Comparison of ENCODE assay signal across 20 cellular contexts in genomic region chr9:92483896-92484545, GRCh38. TPM values are rescaled to one million over a fixed set of nuclear protein-coding genes. Genes with fewer than 3 reads are reported as not detected.
A peak's percentile ranks its signal among the peaks of the same experiment; 100 is the strongest.
DNase-seq lines count a peak whose midpoint lies in the region; ATAC-seq and TF ChIP-seq lines count a peak whose summit lies in the region.
"Had no signal": no experiment of that assay in that cellular context is flagged by ENCODE, and none has a peak within 500 bp of the region (broad histone marks: within the 10 kb centered on the region; RNA-seq: fewer than 3 reads in every experiment).

No MANE protein-coding gene starts in this region.

- peak overlapping the region; percentile 45 for H3K4me2 ChIP-seq in fibroblast of lung (ENCODE audit: extremely low read depth, insufficient read depth, low read length)

- TF ChIP-seq CTCF in fibroblast of lung (conservative IDR thresholded peaks at IDR 0.05 in 1 of 2, IDR thresholded peaks at IDR 0.05 in 1 of 2; ENCODE audit: low read depth in 1 of 2, low read length in 2 of 2): no peak

- no peaks in the 10 kb centered on the region for H3K36me3 Mint-ChIP-seq in activated T-helper 2 cell treated with anti-CD3 and anti-CD28 coated beads, Interferon-gamma antibody, Interleukin-2, Interleukin-4, amounts not matched to agents 10 μg/mL and 5 μg/mL and 100 μg/mL, durations not matched to agents 14 hours and 24 hours and 36 hours (ENCODE audit: low read depth)
- H3K36me3 Mint-ChIP-seq: activated CD8-positive, alpha-beta memory T cell treated with anti-CD3 and anti-CD28 coated beads, Interleukin-2, amount 10 ng/mL, durations not matched to agents 7 days and 5 days had no signal

- ATAC-seq in SK-N-SH treated with all-trans-retinoic acid at 6 μM for 48 hours (peak; percentile 52), GM21360 (IDR thresholded peaks at IDR 0.05; ENCODE audit: unreplicated experiment) (no peak)
- ATAC-seq: activated CD8-positive, alpha-beta memory T cell treated with anti-CD3 and anti-CD28 coated beads, Interleukin-2, amount 10 ng/mL, durations not matched to agents 7 days and 5 days; HCT116; stimulated activated naive B cell treated with anti-CD40 and anti-IgM and Interleukin-4, amounts not matched to agents 10 μg/mL and 1 μg/mL and 100 μg/mL, for 72 hours; T-helper 17 cell had no signal

- intact Hi-C loops in activated T-helper 2 cell treated with anti-CD3 and anti-CD28 coated beads, Interferon-gamma antibody, Interleukin-2, Interleukin-4, amounts not matched to agents 10 μg/mL and 5 μg/mL and 100 μg/mL, durations not matched to agents 14 hours and 24 hours and 36 hours (cut with micrococcal nuclease): no loop called here

- H3K79me2 ChIP-seq in fibroblast of lung (ENCODE audit: control insufficient read depth, insufficient read depth, low read length): no peaks in the 10 kb centered on the region

- H3K4me1 ChIP-seq in fibroblast of lung (ENCODE audit: control insufficient read depth, extremely low read depth, insufficient read depth, low read length) (peaks cover 14% of the 10 kb centered on the region), rectal smooth muscle tissue (ENCODE audit: control insufficient read depth, insufficient read depth, low read length) (peaks cover 24% of the 10 kb centered on the region)
- H3K4me1 ChIP-seq: breast epithelium had no signal

- no peaks in the 10 kb centered on the region for H4K20me1 ChIP-seq in fibroblast of lung (ENCODE audit: control insufficient read depth, extremely low read depth, insufficient read depth, low read length)

- H3K4me1 Mint-ChIP-seq in activated T-helper 2 cell treated with anti-CD3 and anti-CD28 coated beads, Interferon-gamma antibody, Interleukin-2, Interleukin-4, amounts not matched to agents 10 μg/mL and 5 μg/mL and 100 μg/mL, durations not matched to agents 14 hours and 24 hours and 36 hours (ENCODE audit: low read depth): peaks cover 8% of the 10 kb centered on the region

- no peak overlapping the region for H3K27ac Mint-ChIP-seq in activated T-helper 2 cell treated with anti-CD3 and anti-CD28 coated beads, Interferon-gamma antibody, Interleukin-2, Interleukin-4, amounts not matched to agents 10 μg/mL and 5 μg/mL and 100 μg/mL, durations not matched to agents 14 hours and 24 hours and 36 hours
- H3K27ac Mint-ChIP-seq: activated CD8-positive, alpha-beta memory T cell treated with anti-CD3 and anti-CD28 coated beads, Interleukin-2, amount 10 ng/mL, durations not matched to agents 7 days and 5 days; endodermal cell; stimulated activated naive B cell treated with anti-CD40 and anti-IgM and Interleukin-4, amounts not matched to agents 10 μg/mL and 1 μg/mL and 100 μg/mL, for 72 hours; T-helper 17 cell had no signal

- no peaks in the 10 kb centered on the region for H3K27me3 ChIP-seq in fibroblast of lung (ENCODE audit: control insufficient read depth, insufficient read depth, low read length)
- H3K27me3 ChIP-seq in rectal smooth muscle tissue (ENCODE audit: control insufficient read depth, insufficient read depth, low read length): no peaks in the 10 kb centered on the region
- H3K27me3 ChIP-seq: breast epithelium had no signal

- H3K9me3 Mint-ChIP-seq in activated T-helper 2 cell treated with anti-CD3 and anti-CD28 coated beads, Interferon-gamma antibody, Interleukin-2, Interleukin-4, amounts not matched to agents 10 μg/mL and 5 μg/mL and 100 μg/mL, durations not matched to agents 14 hours and 24 hours and 36 hours: no peaks in the 10 kb centered on the region
- H3K9me3 Mint-ChIP-seq: endodermal cell; stimulated activated naive B cell treated with anti-CD40 and anti-IgM and Interleukin-4, amounts not matched to agents 10 μg/mL and 1 μg/mL and 100 μg/mL, for 72 hours had no signal

- DNase-seq in EH (ENCODE audit: low read depth) (peak; percentile 57), fibroblast of lung (ENCODE audit: low read depth in 2 of 2) (peak in 1 of 2 donors; percentile 43), C1 segment of cervical spinal cord (lab: John Stamatoyannopoulos, UW) (no peak), OCI-M2 (lab: John Stamatoyannopoulos, UW; ENCODE audit: unreplicated experiment) (no peak)
- DNase-seq in activated T-helper 2 cell treated with anti-CD3 and anti-CD28 coated beads, Interferon-gamma antibody, Interleukin-2, Interleukin-4, amounts not matched to agents 10 μg/mL and 5 μg/mL and 100 μg/mL, durations not matched to agents 14 hours and 24 hours and 36 hours (ENCODE audit: low spot score): no peak
- DNase-seq: activated CD8-positive, alpha-beta memory T cell treated with anti-CD3 and anti-CD28 coated beads, Interleukin-2, amount 10 ng/mL, durations not matched to agents 7 days and 5 days; endodermal cell; glutamatergic neuron; MV-4-11; NCI-H2107; NCI-H82; small intestine; stimulated activated naive B cell treated with anti-CD40 and anti-IgM and Interleukin-4, amounts not matched to agents 10 μg/mL and 1 μg/mL and 100 μg/mL, for 72 hours; T-helper 17 cell had no signal

- no peaks in the 10 kb centered on the region for H3K27me3 Mint-ChIP-seq in activated T-helper 2 cell treated with anti-CD3 and anti-CD28 coated beads, Interferon-gamma antibody, Interleukin-2, Interleukin-4, amounts not matched to agents 10 μg/mL and 5 μg/mL and 100 μg/mL, durations not matched to agents 14 hours and 24 hours and 36 hours (ENCODE audit: low read depth)
- H3K27me3 Mint-ChIP-seq: activated CD8-positive, alpha-beta memory T cell treated with anti-CD3 and anti-CD28 coated beads, Interleukin-2, amount 10 ng/mL, durations not matched to agents 7 days and 5 days; stimulated activated naive B cell treated with anti-CD40 and anti-IgM and Interleukin-4, amounts not matched to agents 10 μg/mL and 1 μg/mL and 100 μg/mL, for 72 hours; T-helper 17 cell had no signal

- H3K36me3 ChIP-seq in fibroblast of lung (ENCODE audit: control insufficient read depth, insufficient read depth, low read length) (no peaks in the 10 kb centered on the region), rectal smooth muscle tissue (ENCODE audit: control insufficient read depth, insufficient read depth, low read length) (no peaks in the 10 kb centered on the region)
- H3K36me3 ChIP-seq: breast epithelium had no signal

- no peak overlapping the region for H3K9ac ChIP-seq in fibroblast of lung (ENCODE audit: insufficient read depth, low read length)
- H3K9ac ChIP-seq in rectal smooth muscle tissue (ENCODE audit: low read length): no peak overlapping the region

- peak overlapping the region; percentile 34 for H2AFZ ChIP-seq in fibroblast of lung (ENCODE audit: low read length)

- H3K27ac ChIP-seq in fibroblast of lung (ENCODE audit: insufficient read depth, low read length) (no peak overlapping the region), rectal smooth muscle tissue (ENCODE audit: low read depth, low read length) (peak overlapping the region; percentile 69)

- H3K4me3 ChIP-seq in fibroblast of lung (replicated peaks in 1 of 4; ENCODE audit: control extremely low read depth in 1 of 4, insufficient read depth in 1 of 4, low read depth in 3 of 4, low read length in 4 of 4): no peak overlapping the region
- no peak overlapping the region for H3K4me3 ChIP-seq in rectal smooth muscle tissue (ENCODE audit: low read length)
- H3K4me3 ChIP-seq: breast epithelium had no signal

- no peak overlapping the region for H3K4me3 Mint-ChIP-seq in activated T-helper 2 cell treated with anti-CD3 and anti-CD28 coated beads, Interferon-gamma antibody, Interleukin-2, Interleukin-4, amounts not matched to agents 10 μg/mL and 5 μg/mL and 100 μg/mL, durations not matched to agents 14 hours and 24 hours and 36 hours (ENCODE audit: low read depth)
- H3K4me3 Mint-ChIP-seq: activated CD8-positive, alpha-beta memory T cell treated with anti-CD3 and anti-CD28 coated beads, Interleukin-2, amount 10 ng/mL, durations not matched to agents 7 days and 5 days; endodermal cell; stimulated activated naive B cell treated with anti-CD40 and anti-IgM and Interleukin-4, amounts not matched to agents 10 μg/mL and 1 μg/mL and 100 μg/mL, for 72 hours; T-helper 17 cell had no signal

- H3K9me3 ChIP-seq in fibroblast of lung (ENCODE audit: control insufficient read depth, insufficient read depth, low read depth, low read length): no peaks in the 10 kb centered on the region
- H3K9me3 ChIP-seq: breast epithelium had no signal

TF ChIP-seq in SK-N-SH treated with all-trans-retinoic acid at 6 μM for 48 hours, 23 proteins besides CTCF, POLR2A, EP300 and RAD21 (continues in another document):
- no peak for TF ChIP-seq ZNF8 (CRISPR knock-in tag; IDR thresholded peaks at IDR 0.05)
- no peak for TF ChIP-seq ARNTL (CRISPR knock-in tag; IDR thresholded peaks at IDR 0.05; ENCODE audit: borderline replicate concordance, low read depth)
- TF ChIP-seq TCF4 (CRISPR knock-in tag; IDR thresholded peaks at IDR 0.05; ENCODE audit: borderline replicate concordance): no peak

RNA-seq across cellular contexts. Expression of gene ASPN, which starts 1.7 kb away (rescaled TPM):
- 10.4 and 10.5 TPM in 2 replicates for total RNA-seq in fibroblast of lung
- polyA plus RNA-seq in fibroblast of lung: 4.1 and 5.5 TPM in 2 replicates
- 2.0 and 2.3 TPM in 2 replicates for polyA plus RNA-seq in fibroblast of lung (2012)
- polyA minus RNA-seq in fibroblast of lung (ENCODE audit: low replicate concordance): 0.48 TPM in 1 of 2 replicates, not detected in the other
- not detected in 2 replicates for total RNA-seq in activated T-helper 2 cell treated with anti-CD3 and anti-CD28 coated beads, Interferon-gamma antibody, Interleukin-2, Interleukin-4, amounts not matched to agents 10 μg/mL and 5 μg/mL and 100 μg/mL, durations not matched to agents 14 hours and 24 hours and 36 hours
- total RNA-seq: activated CD8-positive, alpha-beta memory T cell treated with anti-CD3 and anti-CD28 coated beads, Interleukin-2, amount 10 ng/mL, durations not matched to agents 7 days and 5 days; endodermal cell; T-helper 17 cell had no signal

RNA-seq across cellular contexts. Expression of gene ECM2, which starts 51.8 kb away (rescaled TPM):
- 6.8 and 10.0 TPM in 2 replicates for total RNA-seq in fibroblast of lung
- 2.3 and 17.2 TPM in 2 replicates for polyA plus RNA-seq in fibroblast of lung
- polyA plus RNA-seq in fibroblast of lung (2012): 1.3 and 7.4 TPM in 2 replicates
- polyA minus RNA-seq in fibroblast of lung (ENCODE audit: low replicate concordance): 4.2 and 5.2 TPM in 2 replicates
- not detected in 2 replicates for total RNA-seq in activated T-helper 2 cell treated with anti-CD3 and anti-CD28 coated beads, Interferon-gamma antibody, Interleukin-2, Interleukin-4, amounts not matched to agents 10 μg/mL and 5 μg/mL and 100 μg/mL, durations not matched to agents 14 hours and 24 hours and 36 hours
- total RNA-seq: activated CD8-positive, alpha-beta memory T cell treated with anti-CD3 and anti-CD28 coated beads, Interleukin-2, amount 10 ng/mL, durations not matched to agents 7 days and 5 days; T-helper 17 cell had no signal

RNA-seq across cellular contexts. Expression of gene OMD, which starts 59.8 kb away (rescaled TPM):
- under 0.01 and 0.17 TPM in 2 replicates for total RNA-seq in fibroblast of lung
- 0.07 TPM in 2 replicates for polyA plus RNA-seq in fibroblast of lung
- 0.08 TPM in 1 of 2 replicates, not detected in the other for polyA plus RNA-seq in fibroblast of lung (2012)
- not detected in 2 replicates for polyA minus RNA-seq in fibroblast of lung (ENCODE audit: low replicate concordance)
- total RNA-seq in activated T-helper 2 cell treated with anti-CD3 and anti-CD28 coated beads, Interferon-gamma antibody, Interleukin-2, Interleukin-4, amounts not matched to agents 10 μg/mL and 5 μg/mL and 100 μg/mL, durations not matched to agents 14 hours and 24 hours and 36 hours: not detected in 2 replicates
- total RNA-seq: activated CD8-positive, alpha-beta memory T cell treated with anti-CD3 and anti-CD28 coated beads, Interleukin-2, amount 10 ng/mL, durations not matched to agents 7 days and 5 days; endodermal cell; T-helper 17 cell had no signal
- polyA plus RNA-seq: AG04450 had no signal

Comparison
In these comparisons a context has a peak if more than half of its experiments do, and no peak if none do; other contexts are left out.
1. RNA of gene ASPN, which starts 1.7 kb away (total RNA-seq): 10.4 to 10.5 TPM in fibroblast of lung; not detected in activated T-helper 2 cell treated with anti-CD3 and anti-CD28 coated beads, Interferon-gamma antibody, Interleukin-2, Interleukin-4, amounts not matched to agents 10 μg/mL and 5 μg/mL and 100 μg/mL, durations not matched to agents 14 hours and 24 hours and 36 hours; every median in the first group is over 10 times any median in the second.